ENCODE assay signal across 8 cellular contexts in genomic region chr16:29804455-29805231, GRCh38. TPM values are rescaled to one million over a fixed set of nuclear protein-coding genes. Genes with fewer than 3 reads are reported as not detected.
A peak's percentile ranks its signal among the peaks of the same experiment; 100 is the strongest.
DNase-seq lines count a peak whose midpoint lies in the region; ATAC-seq and TF ChIP-seq lines count a peak whose summit lies in the region.

No MANE protein-coding gene starts in this region.

- H3K27me3 Mint-ChIP-seq in activated CD8-positive, alpha-beta T cell treated with anti-CD3 and anti-CD28 coated beads, Interleukin-2, amount 10 ng/mL, durations not matched to agents 7 days and 5 days (ENCODE audit: low read depth) = no peaks in the 10 kb centered on the region

- peaks cover 40% of the 10 kb centered on the region for H3K4me1 Mint-ChIP-seq in activated CD8-positive, alpha-beta T cell treated with anti-CD3 and anti-CD28 coated beads, Interleukin-2, amount 10 ng/mL, durations not matched to agents 7 days and 5 days (ENCODE audit: low read depth)

- H3K4me1 ChIP-seq in left ventricle myocardium inferior (peaks cover 42% of the 10 kb centered on the region), gastrocnemius medialis (peaks cover 32 to 35% of the 10 kb centered on the region in 2 donors)

- H3K27ac ChIP-seq in left ventricle myocardium inferior (replicated peaks) = peak overlapping the region; percentile 100
- peak overlapping the region; percentile 87 to 99 (median 96) for H3K27ac ChIP-seq in gastrocnemius medialis

- peak overlapping the region; percentile 93 for H3K27ac Mint-ChIP-seq in activated CD8-positive, alpha-beta T cell treated with anti-CD3 and anti-CD28 coated beads, Interleukin-2, amount 10 ng/mL, durations not matched to agents 7 days and 5 days

- TF ChIP-seq POLR2A in gastrocnemius medialis (IDR thresholded peaks at IDR 0.05) = peak in 1 of 2 donors; percentile 13

- no peak for TF ChIP-seq CTCF in left ventricle myocardium inferior (IDR thresholded peaks at IDR 0.05; ENCODE audit: borderline replicate concordance)
- peak in 1 of 5 experiments; percentile 4 for TF ChIP-seq CTCF in gastrocnemius medialis (IDR thresholded peaks at IDR 0.05 in 4 of 5, conservative IDR thresholded peaks at IDR 0.05 in 1 of 5)

- H3K4me3 ChIP-seq in left ventricle myocardium inferior = peak overlapping the region; percentile 97
- H3K4me3 ChIP-seq in gastrocnemius medialis = peak overlapping the region; percentile 61 to 92 (median 80)

- CTCF ChIA-PET in activated CD8-positive, alpha-beta T cell treated with anti-CD3 and anti-CD28 coated beads, Interleukin-2, amount 10 ng/mL, durations not matched to agents 7 days and 5 days (lab: Charles Lee) = interaction anchor here (0.6 to 3.1 kb wide), 10 partner anchors 10 to 228 kb away, joined by 3 to 36 read pairs (median 8); partner anchors contain the start of genes KIF22 and PAGR1

- intact Hi-C loops in left ventricle myocardium inferior (cut with micrococcal nuclease) (no loop called here), gastrocnemius medialis (cut with DNase I; ENCODE audit: low total_unique reads) (loop anchor here (1.0 to 10.0 kb wide), 10 partner anchors 12 to 1267 kb away; partner anchors contain the start of genes KCTD13, KIF22, MVP and MYL11)

- H3K9me3 ChIP-seq in left ventricle myocardium inferior (replicated peaks) = no peaks in the 10 kb centered on the region
- no peaks in the 10 kb centered on the region for H3K9me3 ChIP-seq in gastrocnemius medialis

- H3K4me3 Mint-ChIP-seq in activated CD8-positive, alpha-beta T cell treated with anti-CD3 and anti-CD28 coated beads, Interleukin-2, amount 10 ng/mL, durations not matched to agents 7 days and 5 days = peak overlapping the region; percentile 89

- POLR2A ChIA-PET in activated CD8-positive, alpha-beta T cell treated with anti-CD3 and anti-CD28 coated beads, Interleukin-2, amount 10 ng/mL, durations not matched to agents 7 days and 5 days (lab: Charles Lee) = interaction anchor here (0.6 to 5.4 kb wide), 8 partner anchors 12 to 128 kb away, joined by 3 to 89 read pairs (median 6); partner anchors contain the start of genes KIF22 and PAGR1

- ATAC-seq in activated CD8-positive, alpha-beta T cell treated with anti-CD3 and anti-CD28 coated beads, Interleukin-2, amount 10 ng/mL, durations not matched to agents 7 days and 5 days = no peak
- ATAC-seq in gastrocnemius medialis (peak; percentile 10 to 14), GM21723 (IDR thresholded peaks at IDR 0.05; ENCODE audit: unreplicated experiment) (no peak), HG03520 (IDR thresholded peaks at IDR 0.05; ENCODE audit: unreplicated experiment) (no peak)

- peaks cover 29% of the 10 kb centered on the region for H3K36me3 ChIP-seq in left ventricle myocardium inferior
- H3K36me3 ChIP-seq in gastrocnemius medialis = peaks cover 0 to 11% of the 10 kb centered on the region in 2 donors

- in situ Hi-C loops in gastrocnemius medialis (cut with MboI; ENCODE audit: low sequenced_read_pairs in 4 of 4) = no loop called here

- H3K36me3 Mint-ChIP-seq in activated CD8-positive, alpha-beta T cell treated with anti-CD3 and anti-CD28 coated beads, Interleukin-2, amount 10 ng/mL, durations not matched to agents 7 days and 5 days (ENCODE audit: low read depth) = peaks cover 63% of the 10 kb centered on the region

- H3K27me3 ChIP-seq in left ventricle myocardium inferior (ENCODE audit: low read depth) = no peaks in the 10 kb centered on the region
- H3K27me3 ChIP-seq in gastrocnemius medialis = no peaks in the 10 kb centered on the region

- DNase-seq in NCI-H2227 (lab: John Stamatoyannopoulos, UW; ENCODE audit: unreplicated experiment) = peak; percentile 62
- DNase-seq in NCI-H2227 treated with DMSO at 0.1 percent for 48 hours (lab: John Stamatoyannopoulos, UW) = no peak
- DNase-seq in MV-4-11 (lab: John Stamatoyannopoulos, UW) = peak; percentile 73
- DNase-seq in activated CD8-positive, alpha-beta T cell treated with anti-CD3 and anti-CD28 coated beads, Interleukin-2, amount 10 ng/mL, durations not matched to agents 7 days and 5 days = no peak
- DNase-seq in left ventricle myocardium inferior = peak; percentile 67
- peak in 1 of 2 donors; percentile 70 for DNase-seq in gastrocnemius medialis

- H3K9me3 Mint-ChIP-seq in activated CD8-positive, alpha-beta T cell treated with anti-CD3 and anti-CD28 coated beads, Interleukin-2, amount 10 ng/mL, durations not matched to agents 7 days and 5 days (ENCODE audit: insufficient read depth) = no peaks in the 10 kb centered on the region

RNA-seq across cellular contexts. Expression of gene MAZ, which starts 1.7 kb away (rescaled TPM):
- total RNA-seq in activated CD8-positive, alpha-beta T cell treated with anti-CD3 and anti-CD28 coated beads, Interleukin-2, amount 10 ng/mL, durations not matched to agents 7 days and 5 days = 100 to 1,000 TPM; 455 to 494 TPM
- 77.6 TPM for total RNA-seq in left ventricle myocardium inferior
- 100 to 1,000 TPM in 2 of 4 donors, 10 to 100 TPM in 2; 68.7 to 145 (median 96.4) TPM for total RNA-seq in gastrocnemius medialis

RNA-seq across cellular contexts. Expression of gene PRRT2, which starts 7.3 kb away (rescaled TPM):
- under 1 TPM; 0.16 to 0.83 TPM for total RNA-seq in activated CD8-positive, alpha-beta T cell treated with anti-CD3 and anti-CD28 coated beads, Interleukin-2, amount 10 ng/mL, durations not matched to agents 7 days and 5 days
- total RNA-seq in left ventricle myocardium inferior (2.1 TPM), gastrocnemius medialis (1 to 10 TPM in 1 of 4 donors, not detected in 3; 3.5 TPM)

RNA-seq across cellular contexts. Expression of gene PAGR1, which starts 11.3 kb away (rescaled TPM):
- 10 to 100 TPM; 39.1 TPM for total RNA-seq in activated CD8-positive, alpha-beta T cell treated with anti-CD3 and anti-CD28 coated beads, Interleukin-2, amount 10 ng/mL, durations not matched to agents 7 days and 5 days
- total RNA-seq in left ventricle myocardium inferior = 12.9 TPM
- total RNA-seq in gastrocnemius medialis = 10 to 100 TPM; 15.5 to 29.2 (median 21.7) TPM

RNA-seq across cellular contexts. Expression of gene KIF22, which starts 14.1 kb away (rescaled TPM):
- total RNA-seq in activated CD8-positive, alpha-beta T cell treated with anti-CD3 and anti-CD28 coated beads, Interleukin-2, amount 10 ng/mL, durations not matched to agents 7 days and 5 days = 100 to 1,000 TPM; 229 to 233 TPM
- total RNA-seq in left ventricle myocardium inferior (46.9 TPM), gastrocnemius medialis (10 to 100 TPM in 3 of 4 donors, 1 to 10 TPM in 1; 9.0 to 13.9 (median 12.8) TPM)

RNA-seq across cellular contexts. Expression of gene MVP, which starts 15.6 kb away (rescaled TPM):
- 100 to 1,000 TPM; 122 to 125 TPM for total RNA-seq in activated CD8-positive, alpha-beta T cell treated with anti-CD3 and anti-CD28 coated beads, Interleukin-2, amount 10 ng/mL, durations not matched to agents 7 days and 5 days
- 38.6 TPM for total RNA-seq in left ventricle myocardium inferior
- total RNA-seq in gastrocnemius medialis = 10 to 100 TPM; 40.3 to 77.5 (median 47.6) TPM

Comparison
In these comparisons a context has a peak if more than half of its experiments do, and no peak if none do; other contexts are left out.
1. DNase-seq: peak in NCI-H2227 (single experiment), MV-4-11 (single experiment) and left ventricle myocardium inferior (single experiment); none in NCI-H2227 treated with DMSO at 0.1 percent for 48 hours (single experiment) and activated CD8-positive, alpha-beta T cell treated with anti-CD3 and anti-CD28 coated beads, Interleukin-2, amount 10 ng/mL, durations not matched to agents 7 days and 5 days (single experiment).
2. ATAC-seq: peak in gastrocnemius medialis (2 of 2); none in activated CD8-positive, alpha-beta T cell treated with anti-CD3 and anti-CD28 coated beads, Interleukin-2, amount 10 ng/mL, durations not matched to agents 7 days and 5 days (single experiment), GM21723 (single experiment) and HG03520 (single experiment).